Comparison of ENCODE assay signal across 8 cellular contexts in genomic region chr2:29130295-29130694, GRCh38. TPM values are rescaled to one million over a fixed set of nuclear protein-coding genes. Genes with fewer than 3 reads are reported as not detected.
DNase-seq lines count a peak whose midpoint lies in the region; ATAC-seq lines count a peak whose summit lies in the region.

No MANE protein-coding gene starts in this region.

- H3K36me3 Mint-ChIP-seq in activated T-cell treated with anti-CD3 and anti-CD28 coated beads, Interleukin-2, amount 50 U/mL, for 24 hours (ENCODE audit: low read depth) = peaks cover 79% of the 10 kb centered on the region
- peaks cover 36% of the 10 kb centered on the region for H3K36me3 Mint-ChIP-seq in activated CD4-positive, alpha-beta memory T cell treated with anti-CD3 and anti-CD28 coated beads for 36 hours
- H3K36me3 Mint-ChIP-seq in naive thymus-derived CD8-positive, alpha-beta T cell = peaks cover 4 to 81% (median 19%) of the 10 kb centered on the region in 3 donors

- H3K27ac Mint-ChIP-seq in activated T-cell treated with anti-CD3 and anti-CD28 coated beads, Interleukin-2, amount 50 U/mL, for 24 hours = peak overlapping the region; percentile 89
- H3K27ac Mint-ChIP-seq in activated CD4-positive, alpha-beta memory T cell treated with anti-CD3 and anti-CD28 coated beads for 36 hours = peak overlapping the region; percentile 70
- peak overlapping the region in 3 of 10 donors; percentile 30 to 54 (median 33) for H3K27ac Mint-ChIP-seq in naive thymus-derived CD8-positive, alpha-beta T cell

- intact Hi-C loops in activated CD4-positive, alpha-beta memory T cell treated with anti-CD3 and anti-CD28 coated beads for 36 hours (cut with micrococcal nuclease) = loop anchor here (1.0 to 5.0 kb wide), 2 partner anchors 14 to 113 kb away; no protein-coding TSS in a partner anchor

- H3K27me3 Mint-ChIP-seq in activated T-cell treated with anti-CD3 and anti-CD28 coated beads, Interleukin-2, amount 50 U/mL, for 24 hours = no peaks in the 10 kb centered on the region
- no peaks in the 10 kb centered on the region for H3K27me3 Mint-ChIP-seq in activated CD4-positive, alpha-beta memory T cell treated with anti-CD3 and anti-CD28 coated beads for 36 hours
- no peaks in the 10 kb centered on the region for H3K27me3 Mint-ChIP-seq in naive thymus-derived CD8-positive, alpha-beta T cell

- peak; percentile 67 for ATAC-seq in HG03342 (IDR thresholded peaks at IDR 0.05; ENCODE audit: unreplicated experiment)
- no peak for ATAC-seq in naive thymus-derived CD8-positive, alpha-beta T cell
- ATAC-seq in GM21528 (IDR thresholded peaks at IDR 0.05; ENCODE audit: low FRiP score, unreplicated experiment) = no peak

- no peak for DNase-seq in activated T-cell treated with anti-CD3 and anti-CD28 coated beads, Interleukin-2, amount 50 U/mL, for 24 hours
- no peak for DNase-seq in activated T-cell treated with anti-CD3 and anti-CD28 coated beads, Interleukin-2, amount 50 U/mL, for 1 hour
- DNase-seq in activated CD4-positive, alpha-beta memory T cell treated with anti-CD3 and anti-CD28 coated beads for 36 hours = peak; percentile 67
- DNase-seq in globus pallidus (ENCODE audit: low spot score) = peak; percentile 69
- peak in 2 of 3 experiments; percentile 8 to 26 for DNase-seq in stimulated activated CD4-positive, alpha-beta T cell treated with anti-CD3 and anti-CD28 coated beads, TNF-alpha, amount 100 ng/mL, for 24 hours (ENCODE audit: low read depth in 3 of 3)
- no peak for DNase-seq in naive thymus-derived CD8-positive, alpha-beta T cell

- H3K4me3 Mint-ChIP-seq in activated T-cell treated with anti-CD3 and anti-CD28 coated beads, Interleukin-2, amount 50 U/mL, for 24 hours = peak overlapping the region; percentile 61
- no peak overlapping the region for H3K4me3 Mint-ChIP-seq in activated CD4-positive, alpha-beta memory T cell treated with anti-CD3 and anti-CD28 coated beads for 36 hours
- H3K4me3 Mint-ChIP-seq in naive thymus-derived CD8-positive, alpha-beta T cell = no peak overlapping the region

- peaks cover 50% of the 10 kb centered on the region for H3K4me1 Mint-ChIP-seq in activated T-cell treated with anti-CD3 and anti-CD28 coated beads, Interleukin-2, amount 50 U/mL, for 24 hours (ENCODE audit: low read depth)
- peaks cover 48% of the 10 kb centered on the region for H3K4me1 Mint-ChIP-seq in activated CD4-positive, alpha-beta memory T cell treated with anti-CD3 and anti-CD28 coated beads for 36 hours (ENCODE audit: low read depth)
- peaks cover 14 to 20% (median 18%) of the 10 kb centered on the region in 4 donors for H3K4me1 Mint-ChIP-seq in naive thymus-derived CD8-positive, alpha-beta T cell

- CTCF ChIA-PET in activated CD4-positive, alpha-beta memory T cell treated with anti-CD3 and anti-CD28 coated beads for 36 hours (lab: Charles Lee) = interaction anchor here (0.6 to 2.9 kb wide), 9 partner anchors 14 to 1447 kb away, joined by 3 to 15 read pairs (median 3); no protein-coding TSS in a partner anchor

- POLR2A ChIA-PET in activated CD4-positive, alpha-beta memory T cell treated with anti-CD3 and anti-CD28 coated beads for 36 hours (lab: Charles Lee) = interaction anchor here (0.6 to 2.8 kb wide), 3 partner anchors 14 to 130 kb away, joined by 3 to 49 read pairs (median 4); partner anchors contain the start of gene CLIP4
- POLR2A ChIA-PET in naive thymus-derived CD8-positive, alpha-beta T cell (lab: Charles Lee) = interaction anchor here (0.6 kb wide), 1 partner anchor 1738 kb away, joined by 3 read pairs; no protein-coding TSS in a partner anchor

- H3K9me3 Mint-ChIP-seq in activated T-cell treated with anti-CD3 and anti-CD28 coated beads, Interleukin-2, amount 50 U/mL, for 24 hours = no peaks in the 10 kb centered on the region
- no peaks in the 10 kb centered on the region for H3K9me3 Mint-ChIP-seq in activated CD4-positive, alpha-beta memory T cell treated with anti-CD3 and anti-CD28 coated beads for 36 hours
- no peaks in the 10 kb centered on the region for H3K9me3 Mint-ChIP-seq in naive thymus-derived CD8-positive, alpha-beta T cell

RNA-seq across cellular contexts. Expression of gene CLIP4, which starts 15.1 kb away (rescaled TPM):
- total RNA-seq in activated CD4-positive, alpha-beta memory T cell treated with anti-CD3 and anti-CD28 coated beads for 36 hours = 10 to 100 TPM; 26.5 to 27.9 TPM
- total RNA-seq in naive thymus-derived CD8-positive, alpha-beta T cell = 10 to 100 TPM; 56.1 to 59.0 TPM
- 10 to 100 TPM; 18.7 to 20.6 (median 18.8) TPM for polyA plus RNA-seq in naive thymus-derived CD8-positive, alpha-beta T cell

RNA-seq across cellular contexts. Expression of gene PCARE, which starts 56.0 kb away (rescaled TPM):
- not detected for total RNA-seq in activated CD4-positive, alpha-beta memory T cell treated with anti-CD3 and anti-CD28 coated beads for 36 hours
- total RNA-seq in naive thymus-derived CD8-positive, alpha-beta T cell = not detected
- not detected for polyA plus RNA-seq in naive thymus-derived CD8-positive, alpha-beta T cell

Comparison
In these comparisons a context has a peak if more than half of its experiments do, and no peak if none do; other contexts are left out.
1. DNase-seq: peak in activated CD4-positive, alpha-beta memory T cell treated with anti-CD3 and anti-CD28 coated beads for 36 hours (single experiment), globus pallidus (single experiment) and stimulated activated CD4-positive, alpha-beta T cell treated with anti-CD3 and anti-CD28 coated beads, TNF-alpha, amount 100 ng/mL, for 24 hours (2 of 3); none in activated T-cell treated with anti-CD3 and anti-CD28 coated beads, Interleukin-2, amount 50 U/mL, for 24 hours (single experiment), activated T-cell treated with anti-CD3 and anti-CD28 coated beads, Interleukin-2, amount 50 U/mL, for 1 hour (single experiment) and naive thymus-derived CD8-positive, alpha-beta T cell (0 of 10).